10 cellular contexts compared by ENCODE assay signal in genomic region chr20:4130404-4131189, GRCh38. TPM values are rescaled to one million over a fixed set of nuclear protein-coding genes. Genes with fewer than 3 reads are reported as not detected.
A peak's percentile ranks its signal among the peaks of the same experiment; 100 is the strongest.
DNase-seq lines count a peak whose midpoint lies in the region; ATAC-seq, FAIRE-seq and TF ChIP-seq lines count a peak whose summit lies in the region.
"Had no signal": no experiment of that assay in that cellular context is flagged by ENCODE, and none has a peak within 500 bp of the region (broad histone marks: within the 10 kb centered on the region; RNA-seq: fewer than 3 reads in every experiment).

No MANE protein-coding gene starts in this region.

- DNase-seq in right atrium auricular region (ENCODE audit: low spot score): peak; percentile 57
- DNase-seq in heart left ventricle: no peak
- DNase-seq in activated CD4-positive, alpha-beta T cell treated with anti-CD3 and anti-CD28 coated beads for 48 hours: peak; percentile 75
- peak; percentile 46 for DNase-seq in fibroblast of the aortic adventitia (ENCODE audit: low read depth)
- DNase-seq in urothelium cell line (ENCODE audit: low spot score): peak; percentile 58
- no peak for DNase-seq in NCI-H1048 (lab: John Stamatoyannopoulos, UW)
- no peak for DNase-seq in prostate gland (ENCODE audit: low spot score)
- DNase-seq: head of caudate nucleus, right cardiac atrium had no signal

- H3K27ac ChIP-seq in right atrium auricular region (no peak overlapping the region), heart left ventricle (no peak overlapping the region), prostate gland (no peak overlapping the region)

- H3K4me3 ChIP-seq in right atrium auricular region (no peak overlapping the region), heart left ventricle (no peak overlapping the region), fibroblast of the aortic adventitia (ENCODE audit: low read depth, low read length) (no peak overlapping the region), prostate gland (no peak overlapping the region)

- WGBS in heart left ventricle, 4 donors: 12 to 43% (median 24%) methylated on average over 7 to 8 of the region's 8 CpGs
- 61% methylated on average over 8 of the region's 8 CpGs for WGBS in prostate gland

- TF ChIP-seq CTCF in right atrium auricular region (IDR thresholded peaks at IDR 0.05) (no peak), heart left ventricle (IDR thresholded peaks at IDR 0.05) (no peak), fibroblast of the aortic adventitia (IDR thresholded peaks at IDR 0.05; ENCODE audit: insufficient read depth, low read length) (no peak), prostate gland (IDR thresholded peaks at IDR 0.05) (no peak)

- H3K27me3 ChIP-seq in right atrium auricular region (no peaks in the 10 kb centered on the region), heart left ventricle (peaks cover 0 to 5% (median 0%) of the 10 kb centered on the region in 9 donors), prostate gland (replicated peaks; ENCODE audit: insufficient read depth) (no peaks in the 10 kb centered on the region)

- H3K36me3 ChIP-seq in right atrium auricular region (no peaks in the 10 kb centered on the region), heart left ventricle (no peaks in the 10 kb centered on the region), prostate gland (no peaks in the 10 kb centered on the region)

- no peak for TF ChIP-seq POLR2A in heart left ventricle (IDR thresholded peaks at IDR 0.05)
- no peak for TF ChIP-seq POLR2A in prostate gland (IDR thresholded peaks at IDR 0.05)

- ATAC-seq in heart left ventricle (no peak), GM19395 (IDR thresholded peaks at IDR 0.05; ENCODE audit: unreplicated experiment) (no peak)
- ATAC-seq: right cardiac atrium had no signal

- no peaks in the 10 kb centered on the region for H3K9me3 ChIP-seq in right atrium auricular region
- H3K9me3 ChIP-seq in heart left ventricle: no peaks in the 10 kb centered on the region
- H3K9me3 ChIP-seq in prostate gland: no peaks in the 10 kb centered on the region

- no peak for FAIRE-seq in urothelium cell line (lab: Jason Lieb, UNC)

- H3K4me1 ChIP-seq in right atrium auricular region (no peaks in the 10 kb centered on the region), heart left ventricle (peaks cover 0 to 18% (median 0%) of the 10 kb centered on the region in 12 donors), prostate gland (replicated peaks) (no peaks in the 10 kb centered on the region)

- intact Hi-C loops in heart left ventricle (cut with DNase I) (no loop called here), prostate gland (cut with DNase I) (no loop called here)

RNA-seq across cellular contexts. Expression of gene SMOX, which starts 18.0 kb away (rescaled TPM):
- total RNA-seq in right atrium auricular region (1 to 10 TPM; 5.2 to 6.6 TPM), heart left ventricle (1 to 10 TPM; 1.7 to 5.9 (median 2.4) TPM), fibroblast of the aortic adventitia (ENCODE audit: low replicate concordance) (7.4 and 7.8 TPM in 2 replicates), prostate gland (10 to 100 TPM; 22.7 to 26.6 TPM)
- polyA plus RNA-seq in heart left ventricle: 1 to 10 TPM; 1.3 to 3.2 TPM

Comparison
In these comparisons a context has a peak if more than half of its experiments do, and no peak if none do; other contexts are left out.
1. DNase-seq: peak in right atrium auricular region (single experiment), activated CD4-positive, alpha-beta T cell treated with anti-CD3 and anti-CD28 coated beads for 48 hours (single experiment), fibroblast of the aortic adventitia (single experiment) and urothelium cell line (single experiment); none in heart left ventricle (0 of 5), NCI-H1048 (single experiment) and prostate gland (single experiment).